In the genomic region with DNA sequence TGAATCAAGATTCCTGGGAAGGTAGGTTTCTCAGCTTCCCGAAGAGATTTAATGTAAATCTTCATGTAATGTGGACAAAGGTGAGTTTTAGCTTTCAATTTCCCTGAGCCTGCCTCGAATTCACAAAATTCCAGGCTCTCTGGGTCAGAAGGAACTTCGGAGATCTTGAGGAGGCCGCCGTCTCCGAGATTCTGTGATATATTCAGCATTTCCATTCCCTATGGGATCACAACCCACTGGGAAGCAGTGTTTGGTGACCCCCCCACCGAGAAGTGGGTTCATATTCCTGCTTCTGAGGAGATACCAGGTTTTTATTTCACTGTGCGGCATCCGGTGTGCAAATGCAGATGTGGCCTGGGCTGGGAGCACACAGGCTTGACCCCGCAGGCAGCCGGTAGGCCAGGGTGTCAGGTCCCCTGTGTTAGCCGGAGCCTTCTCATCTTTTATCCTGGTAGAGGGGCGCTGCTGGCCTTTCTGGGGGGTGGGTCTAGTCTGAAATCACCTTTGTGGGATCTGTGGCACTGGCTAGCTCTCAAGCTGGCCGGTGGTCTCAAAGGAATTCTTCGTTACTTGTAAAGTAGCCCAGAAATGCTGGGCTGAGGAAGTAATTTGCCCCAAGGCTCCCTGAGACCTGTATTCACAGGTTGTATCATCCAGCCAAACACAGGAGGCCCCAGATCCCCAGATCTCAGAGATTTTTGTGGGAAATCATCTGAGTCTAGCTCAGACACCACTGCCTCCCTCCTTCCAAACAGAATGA, we compare ENCODE assay signal across 1 cellular context.
TF ChIP-seq lines count a peak whose summit lies in the region.

No MANE protein-coding gene starts in this region.

TF ChIP-seq in H1, 55 proteins besides CTCF, POLR2A, EP300 and RAD21:
- TF ChIP-seq TCF12 (IDR thresholded peaks at IDR 0.05; ENCODE audit: low read depth, low read length) (no peak), SAP30 (IDR thresholded peaks at IDR 0.05; ENCODE audit: insufficient read depth, insufficient replicate concordance, low read length) (no peak), RNF2 (IDR thresholded peaks at IDR 0.05; ENCODE audit: borderline replicate concordance, low read depth, low read length, missing control alignments, poor library complexity, severe bottlenecking) (no peak), SP4 (IDR thresholded peaks at IDR 0.05; ENCODE audit: low read length) (no peak)
